10 cellular contexts compared by ENCODE assay signal in genomic region chr3:180855364-180855763, GRCh38. TPM values are rescaled to one million over a fixed set of nuclear protein-coding genes. Genes with fewer than 3 reads are reported as not detected.
A peak's percentile ranks its signal among the peaks of the same experiment; 100 is the strongest.
DNase-seq lines count a peak whose midpoint lies in the region; ATAC-seq and TF ChIP-seq lines count a peak whose summit lies in the region.
"Had no signal": no experiment of that assay in that cellular context is flagged by ENCODE, and none has a peak within 500 bp of the region (broad histone marks: within the 10 kb centered on the region; RNA-seq: fewer than 3 reads in every experiment).

No MANE protein-coding gene starts in this region.

- no peak overlapping the region for H3K4me3 ChIP-seq in NB4 (ENCODE audit: low read depth, low read length)
- no peak overlapping the region for H3K4me3 ChIP-seq in effector memory CD4-positive, alpha-beta T cell (ENCODE audit: insufficient read depth, low read depth, low read length, poor library complexity, severe bottlenecking)

- TF ChIP-seq POLR2A in NB4 (IDR thresholded peaks at IDR 0.05; ENCODE audit: extremely low read depth, insufficient read length) = no peak

- DNase-seq in Caki2 (ENCODE audit: low read depth) = peak; percentile 9
- peak; percentile 12 for DNase-seq in NB4 (ENCODE audit: low read depth)
- DNase-seq in chondrocyte (ENCODE audit: low spot score) = no peak
- DNase-seq in SHP77 treated with DMSO at 0.1 percent for 48 hours (lab: John Stamatoyannopoulos, UW) = no peak
- no peak for DNase-seq in effector memory CD4-positive, alpha-beta T cell
- DNase-seq in Ammon's horn (ENCODE audit: low spot score) = no peak
- DNase-seq in NOMO-1 treated with dmso at 0.1 percent for 144 hours (lab: John Stamatoyannopoulos, UW; ENCODE audit: unreplicated experiment) = no peak
- DNase-seq: stimulated activated CD4-positive, alpha-beta T cell treated with anti-CD3 and anti-CD28 coated beads, Interleukin-15, amount 100 ng/mL, for 24 hours had no signal

- in situ Hi-C loops in Caki2 (cut with HindIII; ENCODE audit: low pct_unique_long_range_greater_than_20kb, low sequenced_read_pairs) = no loop called here

- H3K9me3 ChIP-seq in effector memory CD4-positive, alpha-beta T cell (ENCODE audit: control insufficient read depth, low read length) = no peaks in the 10 kb centered on the region

- peaks cover 3% of the 10 kb centered on the region for H3K9me3 Mint-ChIP-seq in chondrocyte (ENCODE audit: low read depth)

- H3K4me1 Mint-ChIP-seq in chondrocyte (ENCODE audit: low read depth) = no peaks in the 10 kb centered on the region
- H3K4me1 Mint-ChIP-seq: activated T-helper 17 cell treated with anti-CD3 and anti-CD28 coated beads, Interleukin-2, amount 50 U/mL, for 72 hours had no signal

- no peaks in the 10 kb centered on the region for H3K4me1 ChIP-seq in effector memory CD4-positive, alpha-beta T cell (ENCODE audit: control insufficient read depth, insufficient read depth, low read length, poor library complexity, severe bottlenecking)

- H3K27me3 ChIP-seq in effector memory CD4-positive, alpha-beta T cell (replicated peaks; ENCODE audit: control insufficient read depth, insufficient read depth, low read length, poor library complexity, severe bottlenecking) = no peaks in the 10 kb centered on the region

- ATAC-seq in GM21515 (IDR thresholded peaks at IDR 0.05; ENCODE audit: unreplicated experiment) = peak; percentile 83
- ATAC-seq: activated T-helper 17 cell treated with anti-CD3 and anti-CD28 coated beads, Interleukin-2, amount 50 U/mL, for 72 hours had no signal

- no peak overlapping the region for H3K4me3 Mint-ChIP-seq in chondrocyte (ENCODE audit: unreplicated experiment)
- H3K4me3 Mint-ChIP-seq: activated T-helper 17 cell treated with anti-CD3 and anti-CD28 coated beads, Interleukin-2, amount 50 U/mL, for 72 hours had no signal

- no peaks in the 10 kb centered on the region for H3K36me3 ChIP-seq in effector memory CD4-positive, alpha-beta T cell (ENCODE audit: control insufficient read depth, insufficient read depth, low read length)

- peak; percentile 14 for TF ChIP-seq CTCF in NB4 (IDR thresholded peaks at IDR 0.05; ENCODE audit: low read depth, low read length)
- peak; percentile 50 for TF ChIP-seq CTCF in chondrocyte (IDR thresholded peaks at IDR 0.05)

- no peak overlapping the region for H3K27ac ChIP-seq in effector memory CD4-positive, alpha-beta T cell (ENCODE audit: insufficient read depth, low read length, poor library complexity, severe bottlenecking)

- peaks cover 11% of the 10 kb centered on the region for H3K27me3 Mint-ChIP-seq in chondrocyte (ENCODE audit: low read depth)

- no peak overlapping the region for H3K27ac Mint-ChIP-seq in chondrocyte (ENCODE audit: unreplicated experiment)
- H3K27ac Mint-ChIP-seq: activated T-helper 17 cell treated with anti-CD3 and anti-CD28 coated beads, Interleukin-2, amount 50 U/mL, for 72 hours had no signal

- no peaks in the 10 kb centered on the region for H3K36me3 Mint-ChIP-seq in chondrocyte (ENCODE audit: low read depth)

RNA-seq across cellular contexts. Expression of gene FXR1, which starts 57.1 kb away (rescaled TPM):
- 115 and 117 TPM in 2 replicates for total RNA-seq in Caki2 (2014; rRNA removed; shearing (Covaris generic); ENCODE audit: low replicate concordance)
- 118 to 121 TPM (median 120 TPM) in 3 replicates for total RNA-seq in chondrocyte

Comparison
In these comparisons a context has a peak if more than half of its experiments do, and no peak if none do; other contexts are left out.
1. DNase-seq: peak in Caki2 (single experiment) and NB4 (single experiment); none in chondrocyte (single experiment), SHP77 treated with DMSO at 0.1 percent for 48 hours (single experiment), effector memory CD4-positive, alpha-beta T cell (0 of 3), Ammon's horn (single experiment) and NOMO-1 treated with dmso at 0.1 percent for 144 hours (single experiment).